ENCODE assay signal across 27 cellular contexts in genomic region chr2:53985646-53986045, GRCh38. TPM values are rescaled to one million over a fixed set of nuclear protein-coding genes. Genes with fewer than 3 reads are reported as not detected.
DNase-seq lines count a peak whose midpoint lies in the region; ATAC-seq and TF ChIP-seq lines count a peak whose summit lies in the region.
"Had no signal": no experiment of that assay in that cellular context is flagged by ENCODE, and none has a peak within 500 bp of the region (broad histone marks: within the 10 kb centered on the region; RNA-seq: fewer than 3 reads in every experiment).

No MANE protein-coding gene starts in this region.

- no peak overlapping the region for H3K4me3 ChIP-seq in psoas muscle
- H3K4me3 ChIP-seq: SJCRH30 had no signal

- peaks cover 53% of the 10 kb centered on the region for H3K36me3 Mint-ChIP-seq in CD4-positive, alpha-beta T cell (ENCODE audit: low read depth)
- peaks cover 6 to 21% (median 19%) of the 10 kb centered on the region in 3 donors for H3K36me3 Mint-ChIP-seq in immature natural killer cell
- peaks cover 17% of the 10 kb centered on the region for H3K36me3 Mint-ChIP-seq in activated CD4-positive, alpha-beta T cell treated with anti-CD3 and anti-CD28 coated beads, Interleukin-2, amount 10 ng/mL, durations not matched to agents 7 days and 5 days (ENCODE audit: low read depth)
- H3K36me3 Mint-ChIP-seq in activated naive CD4-positive, alpha-beta T cell treated with anti-CD3 and anti-CD28 coated beads for 36 hours (ENCODE audit: low read depth), result peaks cover 9% of the 10 kb centered on the region

- intact Hi-C loops in CD4-positive, alpha-beta T cell (cut with DNase I, micrococcal nuclease), result no loop called here
- intact Hi-C loops in psoas muscle (cut with DNase I), result no loop called here
- intact Hi-C loops in activated naive CD4-positive, alpha-beta T cell treated with anti-CD3 and anti-CD28 coated beads for 36 hours (cut with micrococcal nuclease), result no loop called here

- H3K27ac ChIP-seq in CD4-positive, alpha-beta T cell (ENCODE audit: low read depth, low read length), result no peak overlapping the region
- peak overlapping the region; percentile 74 for H3K27ac ChIP-seq in psoas muscle
- H3K27ac ChIP-seq: HL-60, SJCRH30 had no signal

- H3K27me3 Mint-ChIP-seq in CD4-positive, alpha-beta T cell, result no peaks in the 10 kb centered on the region
- no peaks in the 10 kb centered on the region for H3K27me3 Mint-ChIP-seq in immature natural killer cell (ENCODE audit: low read depth in 3 of 3)
- no peaks in the 10 kb centered on the region for H3K27me3 Mint-ChIP-seq in activated CD4-positive, alpha-beta T cell treated with anti-CD3 and anti-CD28 coated beads, Interleukin-2, amount 10 ng/mL, durations not matched to agents 7 days and 5 days
- H3K27me3 Mint-ChIP-seq in activated naive CD4-positive, alpha-beta T cell treated with anti-CD3 and anti-CD28 coated beads for 36 hours (ENCODE audit: low read depth), result no peaks in the 10 kb centered on the region

- no peak for ATAC-seq in CD4-positive, alpha-beta T cell (ENCODE audit: poor library complexity)
- peak in 3 of 4 donors; percentile 46 to 53 (median 53) for ATAC-seq in psoas muscle
- ATAC-seq: PC-3, SK-N-SH treated with all-trans-retinoic acid at 6 μM for 48 hours had no signal

- no peak for DNase-seq in CD4-positive, alpha-beta T cell
- DNase-seq in NCI-H69 (lab: John Stamatoyannopoulos, UW) (peak; percentile 2), immature natural killer cell (no peak), psoas muscle (no peak), SHP77 (lab: John Stamatoyannopoulos, UW) (no peak), NCI-H774 (lab: John Stamatoyannopoulos, UW) (no peak)
- no peak for DNase-seq in activated CD4-positive, alpha-beta T cell treated with anti-CD3 and anti-CD28 coated beads, Interleukin-2, amount 10 ng/mL, durations not matched to agents 7 days and 5 days
- no peak for DNase-seq in activated naive CD4-positive, alpha-beta T cell treated with anti-CD3 and anti-CD28 coated beads for 36 hours
- DNase-seq: Caco-2; DMS 273 treated with DMSO at 0.1 percent for 48 hours; DMS79; EL; GDM1; H7; Karpas-422; NCI-H1092; NCI-H1417 treated with DMSO at 0.1 percent for 48 hours; NCI-H187; NCI-H2171 treated with DMSO at 0.1 percent for 48 hours; NCI-H345; NCI-H510A treated with DMSO at 0.1 percent for 48 hours; NCI-H82; NK-92 treated with Interleukin-12 subunit alpha and Interleukin-12 subunit beta, amount 100 ng/mL, for 24 hours; PC-3; SJCRH30 had no signal

- TF ChIP-seq CTCF in CD4-positive, alpha-beta T cell (IDR thresholded peaks at IDR 0.05), result no peak
- TF ChIP-seq CTCF in psoas muscle (IDR thresholded peaks at IDR 0.05), result no peak

- WGBS in psoas muscle, 3 donors, result 32 to 60% (median 35%) methylated on average over 4 of the region's 4 CpGs

- H3K4me1 Mint-ChIP-seq in CD4-positive, alpha-beta T cell (ENCODE audit: low read depth), result peaks cover 27% of the 10 kb centered on the region
- H3K4me1 Mint-ChIP-seq in immature natural killer cell, result peaks cover 25 to 40% of the 10 kb centered on the region in 2 donors
- peaks cover 9% of the 10 kb centered on the region for H3K4me1 Mint-ChIP-seq in activated CD4-positive, alpha-beta T cell treated with anti-CD3 and anti-CD28 coated beads, Interleukin-2, amount 10 ng/mL, durations not matched to agents 7 days and 5 days
- H3K4me1 Mint-ChIP-seq in activated naive CD4-positive, alpha-beta T cell treated with anti-CD3 and anti-CD28 coated beads for 36 hours (ENCODE audit: low read depth), result peaks cover 23% of the 10 kb centered on the region

- no peak overlapping the region for H3K4me3 Mint-ChIP-seq in CD4-positive, alpha-beta T cell
- no peak overlapping the region for H3K4me3 Mint-ChIP-seq in immature natural killer cell
- no peak overlapping the region for H3K4me3 Mint-ChIP-seq in activated CD4-positive, alpha-beta T cell treated with anti-CD3 and anti-CD28 coated beads, Interleukin-2, amount 10 ng/mL, durations not matched to agents 7 days and 5 days
- H3K4me3 Mint-ChIP-seq in activated naive CD4-positive, alpha-beta T cell treated with anti-CD3 and anti-CD28 coated beads for 36 hours, result no peak overlapping the region

- H3K9me3 Mint-ChIP-seq in CD4-positive, alpha-beta T cell, result no peaks in the 10 kb centered on the region
- no peaks in the 10 kb centered on the region for H3K9me3 Mint-ChIP-seq in immature natural killer cell
- H3K9me3 Mint-ChIP-seq in activated CD4-positive, alpha-beta T cell treated with anti-CD3 and anti-CD28 coated beads, Interleukin-2, amount 10 ng/mL, durations not matched to agents 7 days and 5 days, result peaks cover 5% of the 10 kb centered on the region
- no peaks in the 10 kb centered on the region for H3K9me3 Mint-ChIP-seq in activated naive CD4-positive, alpha-beta T cell treated with anti-CD3 and anti-CD28 coated beads for 36 hours

- peaks cover 38% of the 10 kb centered on the region for H3K4me1 ChIP-seq in psoas muscle
- H3K4me1 ChIP-seq: Caco-2, SJCRH30 had no signal

- CTCF ChIA-PET in CD4-positive, alpha-beta T cell (lab: Charles Lee), result no interaction called here
- CTCF ChIA-PET in activated CD4-positive, alpha-beta T cell treated with anti-CD3 and anti-CD28 coated beads, Interleukin-2, amount 10 ng/mL, durations not matched to agents 7 days and 5 days (lab: Charles Lee), result interaction anchor here (0.8 to 1.7 kb wide), 2 partner anchors 14 to 32 kb away, joined by 3 read pairs; no protein-coding TSS in a partner anchor
- CTCF ChIA-PET in activated naive CD4-positive, alpha-beta T cell treated with anti-CD3 and anti-CD28 coated beads for 36 hours (lab: Charles Lee), result no interaction called here

- POLR2A ChIA-PET in CD4-positive, alpha-beta T cell (lab: Charles Lee), result no interaction called here
- POLR2A ChIA-PET in activated CD4-positive, alpha-beta T cell treated with anti-CD3 and anti-CD28 coated beads, Interleukin-2, amount 10 ng/mL, durations not matched to agents 7 days and 5 days (lab: Charles Lee), result no interaction called here

- H3K27ac Mint-ChIP-seq in CD4-positive, alpha-beta T cell, result peak overlapping the region; percentile 56
- peak overlapping the region in 5 of 6 donors; percentile 14 to 60 (median 25) for H3K27ac Mint-ChIP-seq in immature natural killer cell
- no peak overlapping the region for H3K27ac Mint-ChIP-seq in activated CD4-positive, alpha-beta T cell treated with anti-CD3 and anti-CD28 coated beads, Interleukin-2, amount 10 ng/mL, durations not matched to agents 7 days and 5 days
- no peak overlapping the region for H3K27ac Mint-ChIP-seq in activated naive CD4-positive, alpha-beta T cell treated with anti-CD3 and anti-CD28 coated beads for 36 hours

- H3K36me3 ChIP-seq in psoas muscle (ENCODE audit: insufficient read depth in 1 of 2, low read depth in 1 of 2), result peaks cover 0 to 4% of the 10 kb centered on the region in 2 donors
- H3K36me3 ChIP-seq: SJCRH30 had no signal

- no peaks in the 10 kb centered on the region for H3K9me3 ChIP-seq in CD4-positive, alpha-beta T cell (ENCODE audit: control insufficient read depth, low read length)
- no peaks in the 10 kb centered on the region for H3K9me3 ChIP-seq in psoas muscle
- H3K9me3 ChIP-seq: Caco-2, SJCRH30 had no signal

- no peaks in the 10 kb centered on the region for H3K27me3 ChIP-seq in CD4-positive, alpha-beta T cell (ENCODE audit: control insufficient read depth, insufficient read depth, low read length)
- no peaks in the 10 kb centered on the region for H3K27me3 ChIP-seq in psoas muscle (ENCODE audit: insufficient read depth in 3 of 3, low read length in 2 of 3)
- H3K27me3 ChIP-seq: SJCRH30 had no signal

RNA-seq across cellular contexts. Expression of gene PSME4, which starts 14.9 kb away (rescaled TPM):
- 10 to 100 TPM; 82.6 to 87.0 TPM for total RNA-seq in CD4-positive, alpha-beta T cell
- 1 to 10 TPM; 1.8 to 8.8 (median 4.2) TPM for polyA plus RNA-seq in immature natural killer cell
- 100 to 1,000 TPM in 3 of 4 donors, 10 to 100 TPM in 1; 67.0 to 140 (median 116) TPM for total RNA-seq in psoas muscle
- 100 to 1,000 TPM in 1 of 3 donors, 10 to 100 TPM in 2; 55.2 to 189 (median 74.4) TPM for polyA plus RNA-seq in psoas muscle
- 10 to 100 TPM; 46.7 to 50.2 TPM for total RNA-seq in activated CD4-positive, alpha-beta T cell treated with anti-CD3 and anti-CD28 coated beads, Interleukin-2, amount 10 ng/mL, durations not matched to agents 7 days and 5 days
- total RNA-seq in activated naive CD4-positive, alpha-beta T cell treated with anti-CD3 and anti-CD28 coated beads for 36 hours, result 10 to 100 TPM; 31.5 to 38.8 TPM

Comparison
In these comparisons a context has a peak if more than half of its experiments do, and no peak if none do; other contexts are left out.
1. H3K27ac Mint-ChIP-seq: peak in CD4-positive, alpha-beta T cell (single experiment) and immature natural killer cell (5 of 6); none in activated CD4-positive, alpha-beta T cell treated with anti-CD3 and anti-CD28 coated beads, Interleukin-2, amount 10 ng/mL, durations not matched to agents 7 days and 5 days (single experiment) and activated naive CD4-positive, alpha-beta T cell treated with anti-CD3 and anti-CD28 coated beads for 36 hours (single experiment).